25 cellular contexts compared by ENCODE assay signal in the genomic region with DNA sequence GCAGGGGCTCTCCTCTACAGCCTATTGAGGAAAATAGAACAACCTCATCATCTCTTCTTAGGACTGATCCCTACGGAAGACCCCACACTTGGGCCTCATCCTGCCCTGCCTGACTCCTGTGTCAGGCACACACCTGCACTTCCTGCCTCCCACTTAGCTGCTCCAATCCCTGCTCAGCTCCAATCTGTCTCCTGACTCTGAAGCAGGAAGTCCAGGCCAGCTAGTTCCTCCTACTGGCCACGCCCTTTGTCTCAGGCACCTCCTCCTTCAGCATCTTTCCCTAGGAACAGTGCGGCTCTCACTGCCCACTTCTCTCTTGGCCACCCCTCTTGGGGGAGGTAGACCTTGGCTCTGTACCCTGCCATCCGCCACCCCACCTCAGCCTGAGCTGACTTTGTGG.
DNase-seq lines count a peak whose midpoint lies in the region; ATAC-seq and TF ChIP-seq lines count a peak whose summit lies in the region.
"Had no signal": no experiment of that assay in that cellular context is flagged by ENCODE, and none has a peak within 500 bp of the region (broad histone marks: within the 10 kb centered on the region; RNA-seq: fewer than 3 reads in every experiment).

No MANE protein-coding gene starts in this region.

- H3K4me1 Mint-ChIP-seq in effector memory CD8-positive, alpha-beta T cell (ENCODE audit: low read depth in 2 of 2), result no peaks in the 10 kb centered on the region
- H3K4me1 Mint-ChIP-seq: CD4-positive, alpha-beta memory T cell had no signal

- peak overlapping the region; percentile 36 for H2AFZ ChIP-seq in SU-DHL-6 (ENCODE audit: low read depth, low read length, severe bottlenecking)
- H2AFZ ChIP-seq in osteoblast (ENCODE audit: low read length), result no peak overlapping the region

- H3K4me3 Mint-ChIP-seq in effector memory CD8-positive, alpha-beta T cell, result no peak overlapping the region
- H3K4me3 Mint-ChIP-seq: activated naive CD4-positive, alpha-beta T cell treated with anti-CD3 and anti-CD28 coated beads for 36 hours; activated T-cell treated with anti-CD3 and anti-CD28 coated beads, Interleukin-2, amount 50 U/mL, for 4 hours; CD4-positive, alpha-beta memory T cell; neural crest cell had no signal

- DNase-seq in NCI-H526 (lab: John Stamatoyannopoulos, UW) (peak; percentile 5 to 8), NCI-H526 treated with DMSO at 0.1 percent for 48 hours (lab: John Stamatoyannopoulos, UW) (no peak), osteoblast (ENCODE audit: insufficient read length, low spot score, missing footprints) (peak; percentile 65), cerebellar cortex (ENCODE audit: low spot score) (no peak), LoVo (ENCODE audit: low spot score) (no peak)
- DNase-seq in effector memory CD8-positive, alpha-beta T cell, result no peak
- DNase-seq: activated naive CD4-positive, alpha-beta T cell treated with anti-CD3 and anti-CD28 coated beads for 36 hours; activated T-cell treated with anti-CD3 and anti-CD28 coated beads, Interleukin-2, amount 50 U/mL, for 4 hours; CD4-positive, alpha-beta memory T cell; dermis blood vessel endothelial cell; EL; heart left ventricle; left ventricle myocardium superior; NCI-H1930; psoas muscle; small intestine; stimulated activated naive CD4-positive, alpha-beta T cell; thyroid gland had no signal

- H3K27ac ChIP-seq in KOPT-K1 (ENCODE audit: low read depth, low read length, poor library complexity, severe bottlenecking), result peak overlapping the region; percentile 89
- no peak overlapping the region for H3K27ac ChIP-seq in SU-DHL-6 (ENCODE audit: low read depth, low read length)
- H3K27ac ChIP-seq in osteoblast (ENCODE audit: low read depth, low read length), result no peak overlapping the region
- H3K27ac ChIP-seq: cardiac muscle cell, heart left ventricle, psoas muscle, thyroid gland had no signal

- no peaks in the 10 kb centered on the region for H3K36me3 ChIP-seq in KOPT-K1 (ENCODE audit: insufficient read depth, low read length)
- no peaks in the 10 kb centered on the region for H3K36me3 ChIP-seq in SU-DHL-6 (ENCODE audit: low read length)
- H3K36me3 ChIP-seq in osteoblast (ENCODE audit: insufficient read depth, low read length), result no peaks in the 10 kb centered on the region
- H3K36me3 ChIP-seq: cardiac muscle cell, HAP-1, heart left ventricle, thyroid gland had no signal

- H3K27me3 ChIP-seq in SU-DHL-6 (ENCODE audit: low read length), result no peaks in the 10 kb centered on the region
- peaks cover 5% of the 10 kb centered on the region for H3K27me3 ChIP-seq in osteoblast (ENCODE audit: insufficient read depth, low read length)
- H3K27me3 ChIP-seq: cardiac muscle cell, heart left ventricle, thyroid gland had no signal

- TF ChIP-seq CTCF in SU-DHL-6 (IDR thresholded peaks at IDR 0.05; ENCODE audit: insufficient read depth, low read length, poor library complexity, severe bottlenecking) (no peak), osteoblast (IDR thresholded peaks at IDR 0.05; ENCODE audit: extremely low read depth, low read depth, low read length) (no peak)

- no peak overlapping the region for H3K4me2 ChIP-seq in SU-DHL-6 (ENCODE audit: low read depth, low read length, poor library complexity, severe bottlenecking)
- H3K4me2 ChIP-seq in osteoblast (ENCODE audit: insufficient read depth, low read length), result no peak overlapping the region
- H3K4me2 ChIP-seq: SK-N-SH had no signal

- no peaks in the 10 kb centered on the region for H3K36me3 Mint-ChIP-seq in effector memory CD8-positive, alpha-beta T cell (ENCODE audit: insufficient read depth)
- H3K36me3 Mint-ChIP-seq: CD4-positive, alpha-beta memory T cell had no signal

- no peak overlapping the region for H3K9ac ChIP-seq in SU-DHL-6 (ENCODE audit: low read length)
- H3K9ac ChIP-seq: SK-N-SH had no signal

- H3K79me2 ChIP-seq in SU-DHL-6 (ENCODE audit: insufficient read depth, low read length) (no peaks in the 10 kb centered on the region), osteoblast (ENCODE audit: insufficient read depth, low read length) (no peaks in the 10 kb centered on the region)

- no peaks in the 10 kb centered on the region for H3K4me1 ChIP-seq in osteoblast (ENCODE audit: insufficient read depth, low read length)
- H3K4me1 ChIP-seq: HAP-1, heart left ventricle, psoas muscle, thyroid gland had no signal

- no peak for ATAC-seq in effector memory CD8-positive, alpha-beta T cell (replicated peaks)
- ATAC-seq: activated CD4-positive, CD25-positive, alpha-beta regulatory T cell treated with anti-CD3 and anti-CD28 coated beads, Interleukin-2, amount 50 U/mL, for 24 hours; activated T-cell treated with anti-CD3 and anti-CD28 coated beads, Interleukin-2, amount 50 U/mL, for 4 hours; heart left ventricle; left ventricle myocardium superior; psoas muscle had no signal

- no peak overlapping the region for H3K27ac Mint-ChIP-seq in effector memory CD8-positive, alpha-beta T cell
- H3K27ac Mint-ChIP-seq: activated naive CD4-positive, alpha-beta T cell treated with anti-CD3 and anti-CD28 coated beads for 36 hours; CD4-positive, alpha-beta memory T cell had no signal

- no peaks in the 10 kb centered on the region for H3K9me2 ChIP-seq in SU-DHL-6 (replicated peaks; ENCODE audit: insufficient read depth, low read length)
- H3K9me2 ChIP-seq: SK-N-SH had no signal

- no peaks in the 10 kb centered on the region for H3K9me3 Mint-ChIP-seq in effector memory CD8-positive, alpha-beta T cell
- H3K9me3 Mint-ChIP-seq: activated naive CD4-positive, alpha-beta T cell treated with anti-CD3 and anti-CD28 coated beads for 36 hours; activated T-cell treated with anti-CD3 and anti-CD28 coated beads, Interleukin-2, amount 50 U/mL, for 4 hours; CD4-positive, alpha-beta memory T cell; neural crest cell had no signal

- H4K20me1 ChIP-seq in SU-DHL-6 (ENCODE audit: low read depth, low read length) (no peaks in the 10 kb centered on the region), osteoblast (ENCODE audit: insufficient read depth, low read length) (no peaks in the 10 kb centered on the region)

- no peak overlapping the region for H3K4me3 ChIP-seq in SU-DHL-6 (ENCODE audit: insufficient read depth, low read length, poor library complexity, severe bottlenecking)
- H3K4me3 ChIP-seq in osteoblast (ENCODE audit: insufficient read depth, low read length), result no peak overlapping the region
- H3K4me3 ChIP-seq: cardiac muscle cell, HAP-1, heart left ventricle, psoas muscle, thyroid gland had no signal

- H3F3A ChIP-seq in SU-DHL-6 (ENCODE audit: insufficient read depth), result no peaks in the 10 kb centered on the region

- H3K9me3 ChIP-seq in KOPT-K1 (ENCODE audit: insufficient read depth, low read length, poor library complexity, severe bottlenecking) (no peaks in the 10 kb centered on the region), SU-DHL-6 (ENCODE audit: insufficient read depth, low read length) (no peaks in the 10 kb centered on the region), osteoblast (ENCODE audit: low read depth, low read length) (no peaks in the 10 kb centered on the region)
- H3K9me3 ChIP-seq: HAP-1, heart left ventricle, psoas muscle, SK-N-SH, thyroid gland had no signal

- H3K27me3 Mint-ChIP-seq in effector memory CD8-positive, alpha-beta T cell, result no peaks in the 10 kb centered on the region

Comparison
In these comparisons a context has a peak if more than half of its experiments do, and no peak if none do; other contexts are left out.
1. DNase-seq: peak in NCI-H526 (2 of 2) and osteoblast (single experiment); none in NCI-H526 treated with DMSO at 0.1 percent for 48 hours (single experiment), cerebellar cortex (single experiment), effector memory CD8-positive, alpha-beta T cell (0 of 3) and LoVo (single experiment).